Comparison of ENCODE assay signal across 1 cellular context in genomic region chr7:44081266-44081748, GRCh38.
TF ChIP-seq lines count a peak whose summit lies in the region.

No MANE protein-coding gene starts in this region.

TF ChIP-seq in IMR-90, 13 proteins besides CTCF, POLR2A, EP300 and RAD21 (continued from another document):
- no peak for TF ChIP-seq CEBPB (IDR thresholded peaks at IDR 0.05; ENCODE audit: low read depth, low read length)
- no peak for TF ChIP-seq FOS (IDR thresholded peaks at IDR 0.05; ENCODE audit: low read depth, low read length)
- TF ChIP-seq CHD1 (IDR thresholded peaks at IDR 0.05; ENCODE audit: low read depth, low read length) = no peak
- TF ChIP-seq USF2 (IDR thresholded peaks at IDR 0.05; ENCODE audit: low read depth, low read length) = no peak
- TF ChIP-seq MAZ (IDR thresholded peaks at IDR 0.05; ENCODE audit: borderline replicate concordance, low read depth, low read length) = no peak
- no peak for TF ChIP-seq ELK1 (IDR thresholded peaks at IDR 0.05; ENCODE audit: borderline replicate concordance, low read depth, low read length)
- no peak for TF ChIP-seq RCOR1 (IDR thresholded peaks at IDR 0.05; ENCODE audit: insufficient replicate concordance, low read length)
- TF ChIP-seq RFX5 (IDR thresholded peaks at IDR 0.05; ENCODE audit: low read depth, low read length) = no peak
- no peak for TF ChIP-seq MAFK (IDR thresholded peaks at IDR 0.05; ENCODE audit: low read depth, low read length)
TF ChIP-seq in IMR-90: peak in this region for 0.
